In genomic region chr17:66920426-66920825, GRCh38 we compare ENCODE assay signal across 17 cellular contexts. TPM values are rescaled to one million over a fixed set of nuclear protein-coding genes. Genes with fewer than 3 reads are reported as not detected.
A peak's percentile ranks its signal among the peaks of the same experiment; 100 is the strongest.
DNase-seq lines count a peak whose midpoint lies in the region; ATAC-seq and TF ChIP-seq lines count a peak whose summit lies in the region.
"Had no signal": no experiment of that assay in that cellular context is flagged by ENCODE, and none has a peak within 500 bp of the region (broad histone marks: within the 10 kb centered on the region; RNA-seq: fewer than 3 reads in every experiment).

No MANE protein-coding gene starts in this region.

- peaks cover 7% of the 10 kb centered on the region for H3K9me3 Mint-ChIP-seq in endodermal cell

- peaks cover 3% of the 10 kb centered on the region for H3K27me3 Mint-ChIP-seq in endodermal cell (ENCODE audit: insufficient read depth)

- H3K36me3 Mint-ChIP-seq in endodermal cell (ENCODE audit: low read depth) = no peaks in the 10 kb centered on the region
- H3K36me3 Mint-ChIP-seq: CD14-positive monocyte; CD4-positive, alpha-beta memory T cell; IgD-negative memory B cell had no signal

- H3K9me3 ChIP-seq in RWPE2 (ENCODE audit: severe bottlenecking) = peaks cover 3% of the 10 kb centered on the region
- no peaks in the 10 kb centered on the region for H3K9me3 ChIP-seq in endodermal cell (ENCODE audit: control insufficient read depth, low read length)

- DNase-seq in RWPE2 (ENCODE audit: low spot score) = peak; percentile 1
- DNase-seq in endodermal cell = no peak
- DNase-seq in putamen (ENCODE audit: low spot score) = peak; percentile 65
- DNase-seq in DMS79 treated with DMSO at 0.1 percent for 48 hours (lab: John Stamatoyannopoulos, UW) = no peak
- DNase-seq in amygdala (lab: John Stamatoyannopoulos, UW) = no peak
- DNase-seq: 8988T; CD4-positive, alpha-beta memory T cell; DMS153; DMS79; GF-D8; H9 had no signal

- no peak overlapping the region for H3K9ac ChIP-seq in endodermal cell (ENCODE audit: extremely low read depth, low read length, poor library complexity, severe bottlenecking)
- H3K9ac ChIP-seq: BLaER1 had no signal

- no peaks in the 10 kb centered on the region; the same call in 1 of the 2 replicates for H3K36me3 ChIP-seq in RWPE2 (ENCODE audit: low read depth)
- no peaks in the 10 kb centered on the region for H3K36me3 ChIP-seq in endodermal cell (ENCODE audit: control insufficient read depth, insufficient read depth, low read length)
- H3K36me3 ChIP-seq: BLaER1 had no signal

- H3K4me3 ChIP-seq in RWPE2 (ENCODE audit: severe bottlenecking) (no peak overlapping the region), endodermal cell (ENCODE audit: low read length) (no peak overlapping the region)
- H3K4me3 ChIP-seq: BLaER1 had no signal

- H3K27ac ChIP-seq in RWPE2 (ENCODE audit: poor library complexity, severe bottlenecking) (no peak overlapping the region), endodermal cell (ENCODE audit: low read depth, low read length) (peak overlapping the region; percentile 29)
- H3K27ac ChIP-seq: BLaER1 had no signal

- H3K27me3 ChIP-seq in RWPE2 (ENCODE audit: insufficient read depth, poor library complexity, severe bottlenecking) (no peaks in the 10 kb centered on the region), endodermal cell (ENCODE audit: control insufficient read depth, insufficient read depth, low read length, poor library complexity, severe bottlenecking) (no peaks in the 10 kb centered on the region)
- H3K27me3 ChIP-seq: BLaER1 had no signal

- ATAC-seq in RWPE2 (ENCODE audit: low read depth) (no peak), GM18858 (IDR thresholded peaks at IDR 0.05; ENCODE audit: unreplicated experiment) (no peak), GM19023 (IDR thresholded peaks at IDR 0.05; ENCODE audit: unreplicated experiment) (no peak)
- ATAC-seq: HepG2 had no signal

- 90 to 91% methylated on average over 6 to 8 of the region's 8 CpGs for WGBS in endodermal cell (ENCODE audit: insufficient coverage in 1 of 2, insufficient read length in 1 of 2), 2 experiments

- no peak for TF ChIP-seq CTCF in RWPE2 (IDR thresholded peaks at IDR 0.05; ENCODE audit: poor library complexity, severe bottlenecking)
- no peak for TF ChIP-seq CTCF in endodermal cell (conservative IDR thresholded peaks at IDR 0.05)

- peaks cover 8% of the 10 kb centered on the region for H3K4me1 Mint-ChIP-seq in endodermal cell
- H3K4me1 Mint-ChIP-seq: CD14-positive monocyte had no signal

- H3K27ac Mint-ChIP-seq in endodermal cell = no peak overlapping the region
- H3K27ac Mint-ChIP-seq: CD4-positive, alpha-beta memory T cell; H9; IgD-negative memory B cell had no signal

- H3K4me1 ChIP-seq in RWPE2 (ENCODE audit: insufficient read depth, poor library complexity, severe bottlenecking) = peaks cover 1% of the 10 kb centered on the region
- H3K4me1 ChIP-seq in endodermal cell (ENCODE audit: control insufficient read depth, insufficient read depth, low read length) = no peaks in the 10 kb centered on the region
- H3K4me1 ChIP-seq: BLaER1 had no signal

- no peak overlapping the region for H3K4me3 Mint-ChIP-seq in endodermal cell
- H3K4me3 Mint-ChIP-seq: CD14-positive monocyte; CD4-positive, alpha-beta memory T cell; H9; IgD-negative memory B cell had no signal

RNA-seq across cellular contexts. Expression of gene CACNG4, which starts 44.1 kb away (rescaled TPM):
- 1 to 10 TPM in 1 of 2 donors, under 1 TPM in 1; 0.22 to 1.3 TPM for total RNA-seq in endodermal cell
- polyA plus RNA-seq in endodermal cell (2013, experiment 1 of 2) = 40.5 TPM
- polyA plus RNA-seq in endodermal cell (2013, experiment 2 of 2) = 38.6 TPM
- total RNA-seq: CD4-positive, alpha-beta memory T cell had no signal
- polyA plus RNA-seq: CD14-positive monocyte; CD4-positive, alpha-beta memory T cell; IgD-negative memory B cell had no signal

Comparison
In these comparisons a context has a peak if more than half of its experiments do, and no peak if none do; other contexts are left out.
1. DNase-seq: peak in RWPE2 (single experiment) and putamen (single experiment); none in endodermal cell (single experiment), DMS79 treated with DMSO at 0.1 percent for 48 hours (single experiment) and amygdala (0 of 56).